7 cellular contexts compared by ENCODE assay signal in genomic region chr22:37242395-37242918, GRCh38.
DNase-seq lines count a peak whose midpoint lies in the region; ATAC-seq lines count a peak whose summit lies in the region.

No MANE protein-coding gene starts in this region.

- peaks cover 67% of the 10 kb centered on the region for H3K4me1 Mint-ChIP-seq in activated naive CD8-positive, alpha-beta T cell treated with anti-CD3 and anti-CD28 coated beads, Interleukin-2, amount 50 U/mL, for 24 hours

- peak overlapping the region; percentile 90 for H3K4me3 Mint-ChIP-seq in activated naive CD8-positive, alpha-beta T cell treated with anti-CD3 and anti-CD28 coated beads, Interleukin-2, amount 50 U/mL, for 24 hours

- ATAC-seq in GM19328 (IDR thresholded peaks at IDR 0.05; ENCODE audit: unreplicated experiment) (peak; percentile 66), HG03457 (IDR thresholded peaks at IDR 0.05; ENCODE audit: unreplicated experiment) (peak; percentile 51)
- peak; percentile 82 for ATAC-seq in activated naive CD8-positive, alpha-beta T cell treated with anti-CD3 and anti-CD28 coated beads, Interleukin-2, amount 50 U/mL, for 24 hours

- peaks cover 47% of the 10 kb centered on the region for H3K36me3 Mint-ChIP-seq in activated naive CD8-positive, alpha-beta T cell treated with anti-CD3 and anti-CD28 coated beads, Interleukin-2, amount 50 U/mL, for 24 hours (ENCODE audit: low read depth)

- DNase-seq in T-helper 2 cell: peak; percentile 63 to 99 (median 87)
- peak; percentile 88 for DNase-seq in activated naive CD8-positive, alpha-beta T cell treated with anti-CD3 and anti-CD28 coated beads, Interleukin-2, amount 50 U/mL, for 24 hours
- DNase-seq in medulla oblongata (ENCODE audit: extremely low spot score): peak; percentile 37
- DNase-seq in stimulated activated naive CD4-positive, alpha-beta T cell treated with Interleukin-2 at 50 U/mL for 16 hours (lab: John Stamatoyannopoulos, UW): peak; percentile 92
- no peak for DNase-seq in foreskin melanocyte

- H3K27me3 Mint-ChIP-seq in activated naive CD8-positive, alpha-beta T cell treated with anti-CD3 and anti-CD28 coated beads, Interleukin-2, amount 50 U/mL, for 24 hours: no peaks in the 10 kb centered on the region

- peak overlapping the region; percentile 96 for H3K27ac Mint-ChIP-seq in activated naive CD8-positive, alpha-beta T cell treated with anti-CD3 and anti-CD28 coated beads, Interleukin-2, amount 50 U/mL, for 24 hours

- no peaks in the 10 kb centered on the region for H3K9me3 Mint-ChIP-seq in activated naive CD8-positive, alpha-beta T cell treated with anti-CD3 and anti-CD28 coated beads, Interleukin-2, amount 50 U/mL, for 24 hours
